Comparison of ENCODE assay signal across 22 cellular contexts in the genomic region with DNA sequence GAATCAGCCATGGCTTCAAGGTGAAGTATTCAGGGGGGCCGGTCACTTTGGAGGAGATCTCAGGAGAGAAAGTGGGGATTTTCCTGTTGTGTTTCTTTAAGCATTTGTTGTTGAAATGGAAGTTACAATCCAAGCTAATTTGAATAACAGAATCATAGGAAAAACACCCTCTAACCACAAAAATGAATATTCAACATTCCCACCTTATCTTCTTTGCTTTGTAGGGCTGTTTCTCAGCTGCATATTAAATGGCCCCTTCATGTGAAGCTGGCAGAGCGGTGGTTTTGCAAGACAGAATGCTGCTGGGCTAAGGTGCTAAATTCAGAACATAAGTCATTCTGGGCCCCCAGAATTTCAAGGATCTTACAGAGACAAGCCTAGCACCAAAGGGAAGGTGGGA.
DNase-seq lines count a peak whose midpoint lies in the region; ATAC-seq, FAIRE-seq and TF ChIP-seq lines count a peak whose summit lies in the region.
"Had no signal": no experiment of that assay in that cellular context is flagged by ENCODE, and none has a peak within 500 bp of the region (broad histone marks: within the 10 kb centered on the region; RNA-seq: fewer than 3 reads in every experiment).

No MANE protein-coding gene starts in this region.

- H3K27me3 Mint-ChIP-seq in astrocyte (ENCODE audit: low read depth, unreplicated experiment) = peaks cover 62% of the 10 kb centered on the region
- H3K27me3 Mint-ChIP-seq in nephron progenitor cell (ENCODE audit: low read depth, poor library complexity) = peaks cover 52% of the 10 kb centered on the region

- H3K27ac ChIP-seq in astrocyte (ENCODE audit: low read depth, low read length) = no peak overlapping the region
- H3K27ac ChIP-seq: 22Rv1, BLaER1, C4-2B had no signal

- H3K4me1 Mint-ChIP-seq in astrocyte (ENCODE audit: low read depth, unreplicated experiment) = peaks cover 5% of the 10 kb centered on the region
- peaks cover 70% of the 10 kb centered on the region for H3K4me1 Mint-ChIP-seq in nephron progenitor cell

- no peaks in the 10 kb centered on the region for H4K20me1 ChIP-seq in astrocyte (ENCODE audit: insufficient read depth, low read length)
- H4K20me1 ChIP-seq: BLaER1 had no signal

- H3K4me2 ChIP-seq in astrocyte (ENCODE audit: low read length) = no peak overlapping the region
- H3K4me2 ChIP-seq: BLaER1, GM23338 had no signal

- ATAC-seq in GM18519 (IDR thresholded peaks at IDR 0.05; ENCODE audit: low FRiP score, unreplicated experiment) = no peak
- ATAC-seq: CD8-positive, alpha-beta T cell; GM23338; HCT116 had no signal

- no peaks in the 10 kb centered on the region for H3K79me2 ChIP-seq in astrocyte (ENCODE audit: insufficient read depth, low read length)

- FAIRE-seq in astrocyte (lab: Jason Lieb, UNC) = no peak
- FAIRE-seq: A204.1, G401.6, GM12892, GM19239 had no signal

- no peak overlapping the region for H3K4me3 ChIP-seq in astrocyte (ENCODE audit: insufficient read depth, low read depth, low read length)
- H3K4me3 ChIP-seq: BLaER1, GM23338 had no signal

- H3K36me3 Mint-ChIP-seq in astrocyte (ENCODE audit: low read depth, unreplicated experiment) = no peaks in the 10 kb centered on the region
- no peaks in the 10 kb centered on the region for H3K36me3 Mint-ChIP-seq in nephron progenitor cell (ENCODE audit: low read depth)
- H3K36me3 Mint-ChIP-seq: CD4-positive, CD25-positive, alpha-beta regulatory T cell; CD8-positive, alpha-beta T cell had no signal

- H3K9me3 Mint-ChIP-seq in astrocyte (ENCODE audit: unreplicated experiment) (peaks cover 17% of the 10 kb centered on the region), nephron progenitor cell (peaks cover 24% of the 10 kb centered on the region)
- H3K9me3 Mint-ChIP-seq: CD8-positive, alpha-beta T cell had no signal

- peak; percentile 14 for DNase-seq in activated effector memory CD4-positive, alpha-beta T cell treated with anti-CD3 and anti-CD28 coated beads, Interleukin-2, amount 50 U/mL, for 16 hours
- DNase-seq in activated effector memory CD4-positive, alpha-beta T cell treated with Interleukin-2 at 50 U/mL for 16 hours = no peak
- peak; percentile 56 for DNase-seq in astrocyte (ENCODE audit: low read depth)
- no peak for DNase-seq in nephron progenitor cell
- no peak for DNase-seq in NCI-H510A treated with DMSO at 0.1 percent for 48 hours (lab: John Stamatoyannopoulos, UW)
- DNase-seq: Caco-2; CD4-positive, CD25-positive, alpha-beta regulatory T cell; CD8-positive, alpha-beta T cell; DMS153; DND-41 had no signal

- peaks cover 26% of the 10 kb centered on the region for H3K27me3 ChIP-seq in astrocyte (ENCODE audit: insufficient read depth, low read length)

- H3K36me3 ChIP-seq in astrocyte (ENCODE audit: insufficient read depth, low read length) = no peaks in the 10 kb centered on the region
- H3K36me3 ChIP-seq: BLaER1 had no signal

- no peaks in the 10 kb centered on the region for H3K4me1 ChIP-seq in astrocyte (ENCODE audit: insufficient read depth, low read length)
- H3K4me1 ChIP-seq: Caco-2 had no signal

- H2AFZ ChIP-seq in astrocyte (ENCODE audit: low read depth, low read length) = no peak overlapping the region
- H2AFZ ChIP-seq: GM23338 had no signal

- H3K27ac Mint-ChIP-seq in astrocyte (ENCODE audit: unreplicated experiment) (no peak overlapping the region), nephron progenitor cell (no peak overlapping the region)
- H3K27ac Mint-ChIP-seq: B cell; CD4-positive, CD25-positive, alpha-beta regulatory T cell; CD8-positive, alpha-beta T cell; GM23338; H9 had no signal

- no peak for TF ChIP-seq CTCF in astrocyte (IDR thresholded peaks at IDR 0.05; ENCODE audit: insufficient read depth, low read depth, low read length)
- no peak for TF ChIP-seq CTCF in nephron progenitor cell (IDR thresholded peaks at IDR 0.05)

- H3K9ac ChIP-seq in astrocyte (ENCODE audit: low read length) = no peak overlapping the region
- H3K9ac ChIP-seq: BLaER1 had no signal

- H3K4me3 Mint-ChIP-seq in astrocyte (ENCODE audit: unreplicated experiment) (no peak overlapping the region), nephron progenitor cell (peak overlapping the region; percentile 39)
- H3K4me3 Mint-ChIP-seq: B cell; CD4-positive, CD25-positive, alpha-beta regulatory T cell; CD8-positive, alpha-beta T cell; GM23338; H9 had no signal

- no peaks in the 10 kb centered on the region for H3K9me3 ChIP-seq in astrocyte (ENCODE audit: insufficient read depth, low read depth, low read length)
- H3K9me3 ChIP-seq: BLaER1, Caco-2 had no signal

Comparison
In these comparisons a context has a peak if more than half of its experiments do, and no peak if none do; other contexts are left out.
1. DNase-seq: peak in activated effector memory CD4-positive, alpha-beta T cell treated with anti-CD3 and anti-CD28 coated beads, Interleukin-2, amount 50 U/mL, for 16 hours (single experiment) and astrocyte (single experiment); none in activated effector memory CD4-positive, alpha-beta T cell treated with Interleukin-2 at 50 U/mL for 16 hours (single experiment), nephron progenitor cell (single experiment) and NCI-H510A treated with DMSO at 0.1 percent for 48 hours (single experiment).